ENCODE assay signal across 13 cellular contexts in genomic region chr4:147830987-147831386, GRCh38.
DNase-seq lines count a peak whose midpoint lies in the region; ATAC-seq, FAIRE-seq and TF ChIP-seq lines count a peak whose summit lies in the region.
"Had no signal": no experiment of that assay in that cellular context is flagged by ENCODE, and none has a peak within 500 bp of the region (broad histone marks: within the 10 kb centered on the region; RNA-seq: fewer than 3 reads in every experiment).

No MANE protein-coding gene starts in this region.

- no peak overlapping the region for H2AFZ ChIP-seq in osteoblast (ENCODE audit: low read length)

- intact Hi-C loops in esophagus squamous epithelium (cut with DNase I): no loop called here

- no peak for TF ChIP-seq EP300 in A549 (IDR thresholded peaks at IDR 0.05)

- H3K36me3 ChIP-seq in Peyer's patch (no peaks in the 10 kb centered on the region), esophagus squamous epithelium (peaks cover 0 to 5% (median 0%) of the 10 kb centered on the region in 3 donors), osteoblast (ENCODE audit: insufficient read depth, low read length) (no peaks in the 10 kb centered on the region)

- H3K4me1 ChIP-seq in A549 (peaks cover 28% of the 10 kb centered on the region), Peyer's patch (peaks cover 0 to 14% (median 3%) of the 10 kb centered on the region in 4 donors), esophagus squamous epithelium (peaks cover 25 to 85% (median 40%) of the 10 kb centered on the region in 3 donors), osteoblast (ENCODE audit: insufficient read depth, low read length) (peaks cover 23% of the 10 kb centered on the region)

- no peak for TF ChIP-seq CTCF in A549 (IDR thresholded peaks at IDR 0.05)
- no peak for TF ChIP-seq CTCF in Peyer's patch (IDR thresholded peaks at IDR 0.05)
- no peak for TF ChIP-seq CTCF in esophagus squamous epithelium (IDR thresholded peaks at IDR 0.05)
- no peak for TF ChIP-seq CTCF in osteoblast (IDR thresholded peaks at IDR 0.05; ENCODE audit: extremely low read depth, low read depth, low read length)

- peaks cover 25% of the 10 kb centered on the region for H3K36me3 Mint-ChIP-seq in activated CD4-positive, alpha-beta memory T cell treated with anti-CD3 and anti-CD28 coated beads, Interleukin-2, amount 10 ng/mL, durations not matched to agents 7 days and 5 days (ENCODE audit: low read depth)

- peak overlapping the region; percentile 80 to 81 for H3K27ac ChIP-seq in A549
- peak overlapping the region in 3 of 4 donors; percentile 28 to 83 (median 50) for H3K27ac ChIP-seq in Peyer's patch
- H3K27ac ChIP-seq in esophagus squamous epithelium: peak overlapping the region; percentile 68 to 93 (median 90)
- H3K27ac ChIP-seq in osteoblast (ENCODE audit: low read depth, low read length): peak overlapping the region; percentile 80
- H3K27ac ChIP-seq: HL-60 had no signal

- CTCF ChIA-PET in A549 (lab: Yijun Ruan, JAX): interaction anchor here (1.5 to 2.2 kb wide), 2 partner anchors 11 to 36 kb away, joined by 3 to 11 read pairs; no protein-coding TSS in a partner anchor
- CTCF ChIA-PET in activated CD4-positive, alpha-beta memory T cell treated with anti-CD3 and anti-CD28 coated beads, Interleukin-2, amount 10 ng/mL, durations not matched to agents 7 days and 5 days (lab: Charles Lee): interaction anchor here (1.0 kb wide), 1 partner anchor 17 kb away, joined by 3 read pairs; no protein-coding TSS in a partner anchor

- POLR2A ChIA-PET in A549 (lab: Yijun Ruan, JAX): no interaction called here
- POLR2A ChIA-PET in activated CD4-positive, alpha-beta memory T cell treated with anti-CD3 and anti-CD28 coated beads, Interleukin-2, amount 10 ng/mL, durations not matched to agents 7 days and 5 days (lab: Charles Lee): interaction anchor here (0.9 kb wide), 1 partner anchor 35 kb away, joined by 3 read pairs; no protein-coding TSS in a partner anchor

- no peaks in the 10 kb centered on the region for H3K27me3 ChIP-seq in Peyer's patch
- no peaks in the 10 kb centered on the region for H3K27me3 ChIP-seq in esophagus squamous epithelium
- H3K27me3 ChIP-seq in osteoblast (ENCODE audit: insufficient read depth, low read length): no peaks in the 10 kb centered on the region

- H3K27me3 Mint-ChIP-seq in activated CD4-positive, alpha-beta memory T cell treated with anti-CD3 and anti-CD28 coated beads, Interleukin-2, amount 10 ng/mL, durations not matched to agents 7 days and 5 days: no peaks in the 10 kb centered on the region

- H3K4me2 ChIP-seq in A549 (peak overlapping the region; percentile 77), osteoblast (ENCODE audit: insufficient read depth, low read length) (peak overlapping the region; percentile 70)

- WGBS in A549 (ENCODE audit: missing lambda C conversion rate): 55% methylated on average over 3 of the region's 3 CpGs
- 36 to 44% methylated on average over 3 of the region's 3 CpGs for WGBS in esophagus squamous epithelium, 2 donors

- no peak overlapping the region for H3K27ac Mint-ChIP-seq in activated CD4-positive, alpha-beta memory T cell treated with anti-CD3 and anti-CD28 coated beads, Interleukin-2, amount 10 ng/mL, durations not matched to agents 7 days and 5 days

- H3K4me3 Mint-ChIP-seq in activated CD4-positive, alpha-beta memory T cell treated with anti-CD3 and anti-CD28 coated beads, Interleukin-2, amount 10 ng/mL, durations not matched to agents 7 days and 5 days: no peak overlapping the region

- TF ChIP-seq POLR2A in A549 (IDR thresholded peaks at IDR 0.05; ENCODE audit: low read length): no peak
- no peak for TF ChIP-seq POLR2A in Peyer's patch (IDR thresholded peaks at IDR 0.05)
- TF ChIP-seq POLR2A in esophagus squamous epithelium (IDR thresholded peaks at IDR 0.05): no peak

- no peak for TF ChIP-seq RAD21 in A549 (conservative IDR thresholded peaks at IDR 0.05 in 1 of 2, IDR thresholded peaks at IDR 0.05 in 1 of 2)

- no peaks in the 10 kb centered on the region for H3K9me3 ChIP-seq in A549
- H3K9me3 ChIP-seq in Peyer's patch: no peaks in the 10 kb centered on the region
- H3K9me3 ChIP-seq in esophagus squamous epithelium: peaks cover 0 to 6% (median 0%) of the 10 kb centered on the region in 3 donors
- no peaks in the 10 kb centered on the region for H3K9me3 ChIP-seq in osteoblast (ENCODE audit: low read depth, low read length)

- no peak overlapping the region for H3K4me3 ChIP-seq in A549
- H3K4me3 ChIP-seq in Peyer's patch: no peak overlapping the region
- H3K4me3 ChIP-seq in esophagus squamous epithelium: no peak overlapping the region
- no peak overlapping the region for H3K4me3 ChIP-seq in osteoblast (ENCODE audit: insufficient read depth, low read length)
- H3K4me3 ChIP-seq: GM12878 had no signal

- no peaks in the 10 kb centered on the region for H3K9me3 Mint-ChIP-seq in activated CD4-positive, alpha-beta memory T cell treated with anti-CD3 and anti-CD28 coated beads, Interleukin-2, amount 10 ng/mL, durations not matched to agents 7 days and 5 days

- no peaks in the 10 kb centered on the region for H4K20me1 ChIP-seq in osteoblast (ENCODE audit: insufficient read depth, low read length)

- peak in 1 of 2 experiments; percentile 18 for DNase-seq in A549 (ENCODE audit: low read depth in 1 of 2, low spot score in 1 of 2)
- no peak for DNase-seq in Peyer's patch
- no peak for DNase-seq in esophagus squamous epithelium (lab: John Stamatoyannopoulos, UW)
- DNase-seq in osteoblast (ENCODE audit: insufficient read length, low spot score, missing footprints): no peak
- no peak for DNase-seq in activated gamma-delta T cell treated with Interleukin-2 at 50 U/mL for 16 hours
- no peak for DNase-seq in NCI-H2029 treated with DMSO at 0.1 percent for 48 hours (lab: John Stamatoyannopoulos, UW)
- DNase-seq in activated CD4-positive, alpha-beta memory T cell treated with anti-CD3 and anti-CD28 coated beads, Interleukin-2, amount 10 ng/mL, durations not matched to agents 7 days and 5 days: no peak
- no peak for DNase-seq in GM19240 (ENCODE audit: insufficient read length, low spot score)
- DNase-seq: GOT3; NCI-H510A; stimulated activated CD4-positive, alpha-beta T cell treated with anti-CD3 and anti-CD28 coated beads, Interleukin-4, amount 100 ng/mL, for 24 hours had no signal

- H3K79me2 ChIP-seq in osteoblast (ENCODE audit: insufficient read depth, low read length): peaks cover 7% of the 10 kb centered on the region

- ATAC-seq in A549: peak; percentile 33 to 68; a peak in 3 of 6 replicates
- ATAC-seq: GM12878 had no signal

- no peak for FAIRE-seq in A549 (lab: Jason Lieb, UNC)
- FAIRE-seq: GM12878 had no signal

- H3K4me1 Mint-ChIP-seq in activated CD4-positive, alpha-beta memory T cell treated with anti-CD3 and anti-CD28 coated beads, Interleukin-2, amount 10 ng/mL, durations not matched to agents 7 days and 5 days: peaks cover 14% of the 10 kb centered on the region

TF ChIP-seq in A549, 52 proteins besides CTCF, POLR2A, EP300 and RAD21:
- TF ChIP-seq RCOR1 (IDR thresholded peaks at IDR 0.05; ENCODE audit: low read depth, low read length): no peak
- TF ChIP-seq ZFP36 (IDR thresholded peaks at IDR 0.05; ENCODE audit: borderline replicate concordance, partially characterized antibody): no peak
- TF ChIP-seq, protein P1, sequence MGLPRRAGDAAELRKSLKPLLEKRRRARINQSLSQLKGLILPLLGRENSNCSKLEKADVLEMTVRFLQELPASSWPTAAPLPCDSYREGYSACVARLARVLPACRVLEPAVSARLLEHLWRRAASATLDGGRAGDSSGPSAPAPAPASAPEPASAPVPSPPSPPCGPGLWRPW (IDR thresholded peaks at IDR 0.05): no peak
